ENCODE assay signal across 11 cellular contexts in the genomic region with DNA sequence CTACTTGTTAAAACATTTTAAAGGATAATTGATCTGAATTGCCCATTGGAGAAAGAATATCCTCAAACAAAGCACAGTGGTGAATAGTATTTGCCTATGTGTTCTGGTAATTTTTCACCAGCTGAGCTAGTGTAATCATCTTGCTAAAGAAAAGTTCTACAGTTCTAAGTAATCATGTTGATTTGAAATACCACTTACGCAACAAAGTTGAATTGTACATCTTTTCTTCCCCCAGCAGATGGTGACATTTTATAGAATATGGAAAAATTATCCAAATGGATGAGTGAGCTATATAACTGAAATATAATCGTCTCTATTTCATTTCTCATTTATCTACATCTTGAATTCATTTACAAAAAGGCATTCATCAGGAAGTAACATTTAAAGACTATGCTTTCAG. TPM values are rescaled to one million over a fixed set of nuclear protein-coding genes. Genes with fewer than 3 reads are reported as not detected.
DNase-seq lines count a peak whose midpoint lies in the region; ATAC-seq, FAIRE-seq and TF ChIP-seq lines count a peak whose summit lies in the region.
"Had no signal": no experiment of that assay in that cellular context is flagged by ENCODE, and none has a peak within 500 bp of the region (broad histone marks: within the 10 kb centered on the region; RNA-seq: fewer than 3 reads in every experiment).

No MANE protein-coding gene starts in this region.

- H3K4me1 ChIP-seq in A673 (ENCODE audit: insufficient read depth, low read length, poor library complexity, severe bottlenecking), result no peaks in the 10 kb centered on the region
- peaks cover 9% of the 10 kb centered on the region for H3K4me1 ChIP-seq in foreskin keratinocyte
- no peaks in the 10 kb centered on the region for H3K4me1 ChIP-seq in effector memory CD4-positive, alpha-beta T cell (ENCODE audit: control insufficient read depth, insufficient read depth, low read length, poor library complexity, severe bottlenecking)

- peak; percentile 54 for DNase-seq in A673 (ENCODE audit: low spot score)
- no peak for DNase-seq in GM12891 (ENCODE audit: insufficient read length, low spot score)
- peak; percentile 52 for DNase-seq in RKO (ENCODE audit: low spot score)
- no peak for DNase-seq in foreskin keratinocyte
- DNase-seq in NCI-H1092 treated with DMSO at 0.1 percent for 48 hours (lab: John Stamatoyannopoulos, UW), result no peak
- DNase-seq in NCI-H774 (lab: John Stamatoyannopoulos, UW), result no peak
- DNase-seq in effector memory CD4-positive, alpha-beta T cell, result no peak
- no peak for DNase-seq in midbrain (lab: John Stamatoyannopoulos, UW)
- DNase-seq: activated B cell treated with CpG ODN at 0.5 μM for 24 hours, brain microvascular endothelial cell, GF-D8 had no signal

- POLR2A ChIA-PET in A673 (lab: Charles Lee; ENCODE audit: low non-redundant PET), result interaction anchor here (0.7 kb wide), 1 partner anchor 242 kb away, joined by 7 read pairs; no protein-coding TSS in a partner anchor

- H3K9me3 ChIP-seq in A673 (ENCODE audit: low read depth, low read length, poor library complexity, severe bottlenecking), result no peaks in the 10 kb centered on the region
- H3K9me3 ChIP-seq in effector memory CD4-positive, alpha-beta T cell (ENCODE audit: control insufficient read depth, low read length), result no peaks in the 10 kb centered on the region

- TF ChIP-seq CTCF in A673 (conservative IDR thresholded peaks at IDR 0.05; ENCODE audit: low read depth, low read length) (peak; percentile 53; the same call in 1 of the 2 replicates), foreskin keratinocyte (conservative IDR thresholded peaks at IDR 0.05) (peak; percentile 59)

- no peaks in the 10 kb centered on the region for H3K36me3 ChIP-seq in A673 (ENCODE audit: insufficient read depth, low read length, poor library complexity, severe bottlenecking)
- H3K36me3 ChIP-seq in effector memory CD4-positive, alpha-beta T cell (ENCODE audit: control insufficient read depth, insufficient read depth, low read length), result no peaks in the 10 kb centered on the region
- H3K36me3 ChIP-seq: brain microvascular endothelial cell had no signal

- FAIRE-seq in GM12891 (lab: Jason Lieb, UNC), result peak; percentile 55

- H3K27ac ChIP-seq in A673 (ENCODE audit: low read depth, low read length, poor library complexity, severe bottlenecking), result no peak overlapping the region
- H3K27ac ChIP-seq in foreskin keratinocyte, result no peak overlapping the region
- H3K27ac ChIP-seq in effector memory CD4-positive, alpha-beta T cell (ENCODE audit: insufficient read depth, low read length, poor library complexity, severe bottlenecking), result no peak overlapping the region
- H3K27ac ChIP-seq: brain microvascular endothelial cell had no signal

- H3K27me3 ChIP-seq in A673 (replicated peaks; ENCODE audit: insufficient read depth, low read depth, low read length, poor library complexity) (no peaks in the 10 kb centered on the region), foreskin keratinocyte (no peaks in the 10 kb centered on the region)
- H3K27me3 ChIP-seq in effector memory CD4-positive, alpha-beta T cell (replicated peaks; ENCODE audit: control insufficient read depth, insufficient read depth, low read length, poor library complexity, severe bottlenecking), result no peaks in the 10 kb centered on the region
- H3K27me3 ChIP-seq: brain microvascular endothelial cell had no signal

- ATAC-seq in foreskin keratinocyte, result no peak

- no peak for TF ChIP-seq POLR2A in GM12891 (IDR thresholded peaks at IDR 0.05; ENCODE audit: low read depth, low read length)

- no TSS peak for BruUV-seq in A673 (replicated peaks; lab: Mats Ljungman, UMichigan)

- intact Hi-C loops in A673 (cut with micrococcal nuclease; ENCODE audit: unreplicated experiment), result loop anchor here (5.0 to 10.0 kb wide), 3 partner anchors 132 to 540 kb away; no protein-coding TSS in a partner anchor

- no peak overlapping the region for H3K4me3 ChIP-seq in A673 (ENCODE audit: low read depth, low read length, poor library complexity, severe bottlenecking)
- H3K4me3 ChIP-seq in effector memory CD4-positive, alpha-beta T cell (ENCODE audit: insufficient read depth, low read depth, low read length, poor library complexity, severe bottlenecking), result no peak overlapping the region

- CTCF ChIA-PET in A673 (lab: Charles Lee), result interaction anchor here (0.7 to 1.3 kb wide), 7 partner anchors 52 to 538 kb away, joined by 3 to 9 read pairs (median 6); no protein-coding TSS in a partner anchor

TF ChIP-seq in GM12891, 5 proteins besides CTCF, POLR2A, EP300 and RAD21:
- TF ChIP-seq POLR2AphosphoS5 (IDR thresholded peaks at IDR 0.05; ENCODE audit: low read depth, low read length) (no peak), SPI1 (IDR thresholded peaks at IDR 0.05; ENCODE audit: low read depth, low read length) (no peak), TAF1 (IDR thresholded peaks at IDR 0.05; ENCODE audit: low read depth, low read length) (no peak), POU2F2 (IDR thresholded peaks at IDR 0.05; ENCODE audit: low read depth, low read length) (no peak), PAX5 (IDR thresholded peaks at IDR 0.05; ENCODE audit: insufficient read depth, low read length, severe bottlenecking) (no peak)

RNA-seq across cellular contexts. Expression of gene ZNF674, which starts 9.7 kb away (rescaled TPM):
- total RNA-seq in A673 (2021) (5.8 and 7.9 TPM in 2 replicates), foreskin keratinocyte (3.1 and 3.4 TPM in 2 replicates)
- 1.2 TPM for polyA plus RNA-seq in GM12891 (2012; ENCODE audit: low read depth, missing spikeins)
- 0.68 and 0.71 TPM in 2 replicates for polyA plus RNA-seq in foreskin keratinocyte

RNA-seq across cellular contexts. Expression of gene CHST7, which starts 18.6 kb away (rescaled TPM):
- total RNA-seq in A673 (2021) (5.7 and 6.1 TPM in 2 replicates), foreskin keratinocyte (1.6 and 1.8 TPM in 2 replicates)
- polyA plus RNA-seq in GM12891 (2012; ENCODE audit: low read depth, missing spikeins), result 5.2 TPM
- polyA plus RNA-seq in foreskin keratinocyte, result 1.4 and 1.7 TPM in 2 replicates

Comparison
In these comparisons a context has a peak if more than half of its experiments do, and no peak if none do; other contexts are left out.
1. DNase-seq: peak in A673 (single experiment) and RKO (single experiment); none in GM12891 (single experiment), foreskin keratinocyte (0 of 2), NCI-H1092 treated with DMSO at 0.1 percent for 48 hours (single experiment), NCI-H774 (single experiment), effector memory CD4-positive, alpha-beta T cell (0 of 3) and midbrain (single experiment).